In genomic region chr2:232901711-232902578, GRCh38 we compare ENCODE assay signal across 8 cellular contexts.
DNase-seq lines count a peak whose midpoint lies in the region; ATAC-seq and TF ChIP-seq lines count a peak whose summit lies in the region.

No MANE protein-coding gene starts in this region.

- ATAC-seq in HG02678 (IDR thresholded peaks at IDR 0.05; ENCODE audit: unreplicated experiment), result no peak

- peak; percentile 58 for DNase-seq in NK-92 treated with Interleukin-12 subunit alpha and Interleukin-12 subunit beta, amount 100 ng/mL, for 24 hours (lab: John Stamatoyannopoulos, UW)
- DNase-seq in NK-92 (lab: John Stamatoyannopoulos, UW; ENCODE audit: unreplicated experiment), result no peak
- DNase-seq in SIG-M5 (lab: John Stamatoyannopoulos, UW), result peak; percentile 26
- DNase-seq in fibroblast of mammary gland (ENCODE audit: low read depth), result peak; percentile 89
- DNase-seq in stimulated activated CD4-positive, alpha-beta T cell treated with anti-CD3 and anti-CD28 coated beads, Interleukin-4, amount 100 ng/mL, for 24 hours, result peak; percentile 46
- DNase-seq in NCI-H774 (lab: John Stamatoyannopoulos, UW), result no peak
- no peak for DNase-seq in NCI-H2029 (lab: John Stamatoyannopoulos, UW)

- no peak for TF ChIP-seq CTCF in fibroblast of mammary gland (conservative IDR thresholded peaks at IDR 0.05; ENCODE audit: control insufficient read depth, insufficient read depth, low read depth, low read length)

- H3K4me3 ChIP-seq in fibroblast of mammary gland (ENCODE audit: control insufficient read depth, low read depth, low read length), result no peak overlapping the region

Comparison
In these comparisons a context has a peak if more than half of its experiments do, and no peak if none do; other contexts are left out.
1. DNase-seq: peak in NK-92 treated with Interleukin-12 subunit alpha and Interleukin-12 subunit beta, amount 100 ng/mL, for 24 hours (single experiment), SIG-M5 (single experiment), fibroblast of mammary gland (single experiment) and stimulated activated CD4-positive, alpha-beta T cell treated with anti-CD3 and anti-CD28 coated beads, Interleukin-4, amount 100 ng/mL, for 24 hours (single experiment); none in NK-92 (single experiment), NCI-H774 (single experiment) and NCI-H2029 (single experiment).